In the genomic region with DNA sequence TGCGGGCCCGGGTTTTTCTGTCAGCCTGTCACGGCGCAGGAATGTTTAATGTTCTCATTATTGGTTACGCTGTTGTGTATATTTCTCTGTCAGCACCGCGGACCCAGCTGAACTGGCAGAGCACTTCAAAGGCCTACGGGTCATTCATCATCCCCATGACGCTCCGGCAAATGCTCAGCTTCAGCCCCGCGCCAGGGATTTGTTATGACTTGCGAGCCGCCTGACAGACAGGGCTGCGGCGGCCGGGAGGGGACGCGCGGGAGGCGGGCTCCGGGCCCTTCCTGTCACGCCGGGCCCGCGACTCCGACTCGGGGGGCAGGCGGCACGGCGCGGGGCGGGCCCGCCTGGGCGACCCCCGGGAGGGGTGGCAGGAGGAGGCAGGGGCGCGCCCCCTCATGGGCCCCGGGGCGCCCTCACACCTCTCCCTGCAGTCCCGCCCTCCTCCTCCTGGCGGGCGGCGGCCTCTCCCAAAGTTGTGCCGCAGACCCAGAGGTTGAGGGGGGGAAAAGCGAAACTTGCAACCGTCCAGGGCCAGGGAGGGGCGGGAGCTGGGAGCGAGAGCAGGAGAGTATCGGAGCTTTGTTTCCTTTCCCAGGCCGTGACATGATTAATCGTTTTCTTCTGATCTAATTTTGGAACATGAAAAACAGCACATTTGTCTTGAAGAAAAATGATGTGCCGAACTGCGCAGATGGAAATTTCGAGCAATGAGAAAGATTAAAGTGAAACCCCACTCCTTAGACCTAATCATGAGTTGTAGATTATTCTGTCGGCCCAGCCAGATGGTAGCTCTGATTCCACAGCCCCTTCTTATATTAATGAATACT, we compare ENCODE assay signal across 8 cellular contexts. TPM values are rescaled to one million over a fixed set of nuclear protein-coding genes. Genes with fewer than 3 reads are reported as not detected.
DNase-seq lines count a peak whose midpoint lies in the region; ATAC-seq and TF ChIP-seq lines count a peak whose summit lies in the region.

No MANE protein-coding gene starts in this region.

- DNase-seq in ACHN (peak; percentile 83), NOMO-1 treated with dmso at 0.1 percent for 144 hours (lab: John Stamatoyannopoulos, UW; ENCODE audit: unreplicated experiment) (peak; percentile 33), activated T-cell treated with anti-CD3 and anti-CD28 coated beads for 48 hours (ENCODE audit: low read depth) (peak; percentile 63), epithelial cell of proximal tubule (ENCODE audit: low read depth) (no peak)
- DNase-seq in stimulated activated CD8-positive, alpha-beta memory T cell treated with anti-CD3 and anti-CD28 coated beads, Interleukin-4, amount 100 ng/mL, for 1 hour (ENCODE audit: low read depth in 2 of 2, low spot score in 1 of 2), result peak; percentile 21 to 33

- no peaks in the 10 kb centered on the region for H3K27me3 ChIP-seq in mucosa of rectum (ENCODE audit: control insufficient read depth in 2 of 2, insufficient read depth in 2 of 2, low read length in 2 of 2)

- no peaks in the 10 kb centered on the region for H3K36me3 ChIP-seq in mucosa of rectum (ENCODE audit: control insufficient read depth in 2 of 2, insufficient read depth in 2 of 2, low read length in 2 of 2)

- H3K4me3 ChIP-seq in epithelial cell of proximal tubule (ENCODE audit: low read depth, low read length) (peak overlapping the region; percentile 67), mucosa of rectum (ENCODE audit: low read length in 2 of 2) (peak overlapping the region; percentile 74)

- TF ChIP-seq CTCF in epithelial cell of proximal tubule (conservative IDR thresholded peaks at IDR 0.05; ENCODE audit: low read depth, low read length), result no peak

- H3K9ac ChIP-seq in mucosa of rectum (ENCODE audit: low read depth in 1 of 2, low read length in 2 of 2), result peak overlapping the region; percentile 41 to 76

- peak overlapping the region; percentile 70 to 74 for H3K27ac ChIP-seq in mucosa of rectum (ENCODE audit: low read depth in 2 of 2, low read length in 2 of 2)

- in situ Hi-C loops in ACHN (cut with HindIII; ENCODE audit: low pct_ligation_motif_present, low pct_unique_long_range_greater_than_20kb, low sequenced_read_pairs), result no loop called here

- ATAC-seq in GM18907 (IDR thresholded peaks at IDR 0.05; ENCODE audit: unreplicated experiment) (peak; percentile 89), HG03520 (IDR thresholded peaks at IDR 0.05; ENCODE audit: unreplicated experiment) (peak; percentile 70)

- H3K4me1 ChIP-seq in mucosa of rectum (ENCODE audit: control insufficient read depth in 2 of 2, insufficient read depth in 2 of 2, low read length in 2 of 2), result peaks cover 9 to 10% of the 10 kb centered on the region in 2 donors

- H3K9me3 ChIP-seq in mucosa of rectum (ENCODE audit: control insufficient read depth in 2 of 2, low read length in 2 of 2), result no peaks in the 10 kb centered on the region

RNA-seq across cellular contexts. Expression of a gene that starts 59.3 kb away (rescaled TPM):
- 41.5 and 62.2 TPM in 2 replicates for total RNA-seq in epithelial cell of proximal tubule
